In the genomic region with DNA sequence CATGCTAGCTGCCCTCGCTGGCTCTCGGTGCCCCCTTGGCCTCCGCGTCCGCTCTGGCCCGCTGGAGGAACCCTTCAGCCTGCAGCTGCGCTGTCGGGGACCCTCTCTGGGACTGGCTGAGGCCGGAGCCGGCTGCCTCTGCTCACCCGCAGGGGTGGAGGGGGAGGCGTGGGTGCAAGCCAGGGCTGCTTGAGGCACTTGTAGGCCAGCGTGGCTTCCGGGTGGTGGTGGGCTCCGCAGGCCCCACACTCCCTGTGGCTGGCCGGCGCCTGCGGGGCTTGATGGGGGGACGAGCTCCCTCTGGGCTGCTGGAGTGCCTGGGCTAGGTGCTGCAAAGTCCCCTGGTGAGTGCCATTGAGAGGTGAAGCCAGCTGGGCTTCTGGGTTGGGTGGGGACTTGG, we compare ENCODE assay signal across 24 cellular contexts.
"Had no signal": no experiment of that assay in that cellular context is flagged by ENCODE, and none has a peak within 500 bp of the region (broad histone marks: within the 10 kb centered on the region; RNA-seq: fewer than 3 reads in every experiment).

No MANE protein-coding gene starts in this region.

- H3K27me3 ChIP-seq: body of pancreas, dorsolateral prefrontal cortex had no signal

- DNase-seq: activated CD4-positive, alpha-beta memory T cell treated with anti-CD3 and anti-CD28 coated beads for 36 hours; activated CD4-positive, alpha-beta T cell treated with anti-CD3 and anti-CD28 coated beads for 36 hours; activated CD4-positive, alpha-beta T cell treated with anti-CD3 and anti-CD28 coated beads, Interleukin-2, amount 10 ng/mL, durations not matched to agents 24 days and 14 days; activated CD4-positive, CD25-positive, alpha-beta regulatory T cell; activated CD4-positive, CD25-positive, alpha-beta regulatory T cell treated with anti-CD3 and anti-CD28 coated beads, Interleukin-2, amount 50 U/mL, for 72 hours; activated CD8-positive, alpha-beta memory T cell treated with anti-CD3 and anti-CD28 coated beads, Interleukin-2, amount 10 ng/mL, durations not matched to agents 7 days and 5 days; activated CD8-positive, alpha-beta memory T cell treated with anti-CD3 and anti-CD28 coated beads, Interleukin-2, amount 50 U/mL, for 4 hours; activated CD8-positive, alpha-beta T cell treated with anti-CD3 and anti-CD28 coated beads, Interleukin-2, amount 10 ng/mL, durations not matched to agents 7 days and 5 days; activated effector memory CD4-positive, alpha-beta T cell treated with anti-CD3 and anti-CD28 coated beads, Interleukin-2, amount 50 U/mL, for 16 hours; activated naive CD4-positive, alpha-beta T cell treated with anti-CD3 and anti-CD28 coated beads, Interleukin-2, amount 50 U/mL, for 16 hours; activated naive CD4-positive, alpha-beta T cell treated with Interleukin-2 at 50 U/mL for 16 hours; activated T-cell treated with anti-CD3 and anti-CD28 coated beads, Interleukin-2, amount 50 U/mL, for 1 hour; activated T-cell treated with anti-CD3 and anti-CD28 coated beads, Interleukin-2, amount 50 U/mL, for 48 hours; amniotic stem cell; body of pancreas; central memory CD4-positive, alpha-beta T cell; dorsolateral prefrontal cortex; effector memory CD4-positive, alpha-beta T cell; endodermal cell; foreskin fibroblast; head of caudate nucleus; T-helper 2 cell had no signal

- ATAC-seq: activated CD4-positive, alpha-beta T cell treated with anti-CD3 and anti-CD28 coated beads for 36 hours; activated CD8-positive, alpha-beta memory T cell treated with anti-CD3 and anti-CD28 coated beads, Interleukin-2, amount 10 ng/mL, durations not matched to agents 7 days and 5 days; activated CD8-positive, alpha-beta T cell treated with anti-CD3 and anti-CD28 coated beads, Interleukin-2, amount 10 ng/mL, durations not matched to agents 7 days and 5 days; body of pancreas; esophagus mucosa had no signal

- H3K4me3 ChIP-seq: body of pancreas, coronary artery, dorsolateral prefrontal cortex had no signal

- H3K9me3 ChIP-seq: body of pancreas had no signal

- H3K4me1 ChIP-seq: body of pancreas had no signal

- H3K27ac ChIP-seq: body of pancreas, coronary artery, dorsolateral prefrontal cortex had no signal
